ENCODE assay signal across 8 cellular contexts in the genomic region with DNA sequence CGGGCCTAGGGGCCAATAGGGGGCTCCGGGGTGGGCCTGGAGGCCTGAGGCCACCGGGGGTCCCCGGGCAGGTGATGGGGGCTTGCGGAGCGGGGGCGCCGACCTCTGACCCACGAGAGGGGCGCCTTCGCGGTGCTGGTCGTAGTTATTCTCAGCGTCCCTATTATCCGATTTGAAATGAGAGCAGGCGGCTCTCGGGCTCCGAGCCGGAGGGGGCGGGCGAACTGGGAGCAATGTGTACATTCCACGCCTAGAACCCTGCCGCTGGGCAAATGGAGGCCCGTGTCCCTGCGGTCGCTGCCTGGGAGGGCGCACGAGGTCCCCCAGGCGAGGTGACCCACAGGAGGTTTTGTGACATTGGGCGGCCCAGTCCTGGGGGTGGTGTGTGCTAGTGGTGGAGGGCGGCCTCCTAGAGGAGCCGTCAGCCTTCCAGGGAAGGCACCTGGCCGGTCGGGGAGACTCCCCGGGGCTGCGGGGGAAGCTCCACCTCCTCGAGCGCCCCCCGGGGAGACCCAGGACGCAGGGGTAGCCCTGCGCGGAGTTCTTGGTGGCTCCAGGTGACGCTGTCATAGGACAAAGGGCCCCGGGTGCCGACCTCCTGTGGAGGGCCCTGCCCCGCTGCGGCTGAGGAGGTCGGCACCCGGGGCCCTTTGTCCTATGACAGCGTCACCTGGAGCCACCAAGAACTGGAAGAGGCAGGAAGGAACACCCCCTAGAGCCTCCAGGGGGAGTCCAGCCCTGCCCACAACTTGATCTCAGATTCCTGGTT.
A peak's percentile ranks its signal among the peaks of the same experiment; 100 is the strongest.
DNase-seq lines count a peak whose midpoint lies in the region; ATAC-seq and TF ChIP-seq lines count a peak whose summit lies in the region.

No MANE protein-coding gene starts in this region.

- H3K9me3 ChIP-seq in WERI-Rb-1 (ENCODE audit: severe bottlenecking): no peaks in the 10 kb centered on the region
- no peaks in the 10 kb centered on the region for H3K9me3 ChIP-seq in colonic mucosa

- peaks cover 4% of the 10 kb centered on the region for H3K4me1 ChIP-seq in colonic mucosa

- no peak for ATAC-seq in GM18870 (IDR thresholded peaks at IDR 0.05; ENCODE audit: unreplicated experiment)

- WGBS in lower leg skin, 2 donors: 0 to 6% methylated on average over 7 to 27 of the region's 50 CpGs

- intact Hi-C loops in colonic mucosa (cut with DNase I) (no loop called here), lower leg skin (cut with DNase I; ENCODE audit: low total_unique reads) (no loop called here)

- no peak for TF ChIP-seq POLR2A in lower leg skin (IDR thresholded peaks at IDR 0.05)

- DNase-seq in AG10803 (ENCODE audit: low read depth) (peak; percentile 17), GM19238 (ENCODE audit: insufficient read length, low spot score) (peak; percentile 10), NCI-H1092 treated with DMSO at 0.1 percent for 48 hours (lab: John Stamatoyannopoulos, UW) (peak; percentile 51), WERI-Rb-1 (peak; percentile 73), colonic mucosa (peak; percentile 71), lower leg skin (ENCODE audit: low spot score in 2 of 2) (peak; percentile 22 to 93)
- DNase-seq in stimulated activated CD8-positive, alpha-beta memory T cell treated with anti-CD3 and anti-CD28 coated beads, Interleukin-12 subunit alpha, Interleukin-12 subunit beta, amount 100 ng/mL, for 4 hours (ENCODE audit: low read depth): peak; percentile 36

- TF ChIP-seq CTCF in AG10803 (conservative IDR thresholded peaks at IDR 0.05; ENCODE audit: low read length) (peak; percentile 16; the same call in 1 of the 2 replicates), WERI-Rb-1 (IDR thresholded peaks at IDR 0.05; ENCODE audit: low read depth, low read length) (peak; percentile 11; the same call in 1 of the 2 replicates), colonic mucosa (IDR thresholded peaks at IDR 0.05) (no peak), lower leg skin (IDR thresholded peaks at IDR 0.05) (no peak)

- H3K9ac ChIP-seq in colonic mucosa (ENCODE audit: low read depth in 2 of 2, low read length in 2 of 2): peak overlapping the region; percentile 71 to 78

- H3K27me3 ChIP-seq in WERI-Rb-1 (ENCODE audit: insufficient read depth, low read depth, severe bottlenecking): no peaks in the 10 kb centered on the region
- H3K27me3 ChIP-seq in colonic mucosa: no peaks in the 10 kb centered on the region

- H3K4me3 ChIP-seq in AG10803 (ENCODE audit: low read length): peak overlapping the region; percentile 61
- peak overlapping the region; percentile 67 for H3K4me3 ChIP-seq in WERI-Rb-1 (ENCODE audit: low read depth, low read length)
- H3K4me3 ChIP-seq in colonic mucosa: peak overlapping the region; percentile 88
- H3K4me3 ChIP-seq in lower leg skin (ENCODE audit: low read depth, poor library complexity, severe bottlenecking): peak overlapping the region; percentile 48

- peak overlapping the region; percentile 96 for H3K27ac ChIP-seq in WERI-Rb-1
- H3K27ac ChIP-seq in colonic mucosa: peak overlapping the region; percentile 98

- H3K36me3 ChIP-seq in WERI-Rb-1 (peaks cover 40% of the 10 kb centered on the region), colonic mucosa (no peaks in the 10 kb centered on the region)

Comparison
In these comparisons a context has a peak if more than half of its experiments do, and no peak if none do; other contexts are left out.
1. DNase-seq: peak in every context shown above with its lines; median percentile 73 in WERI-Rb-1; 71 in colonic mucosa; 58 in lower leg skin; 51 in NCI-H1092 treated with DMSO at 0.1 percent for 48 hours; 36 in stimulated activated CD8-positive, alpha-beta memory T cell treated with anti-CD3 and anti-CD28 coated beads, Interleukin-12 subunit alpha, Interleukin-12 subunit beta, amount 100 ng/mL, for 4 hours; 17 in AG10803; 10 in GM19238.
2. CTCF ChIP-seq: peak in AG10803 (single experiment) and WERI-Rb-1 (single experiment); none in colonic mucosa (single experiment) and lower leg skin (0 of 3).
3. Peak in every context shown above with its lines, with median percentiles within 50 percentile points of each other: H3K4me3 ChIP-seq.